8 cellular contexts compared by ENCODE assay signal in genomic region chr12:108337235-108338223, GRCh38. TPM values are rescaled to one million over a fixed set of nuclear protein-coding genes. Genes with fewer than 3 reads are reported as not detected.
DNase-seq lines count a peak whose midpoint lies in the region; ATAC-seq and TF ChIP-seq lines count a peak whose summit lies in the region.

No MANE protein-coding gene starts in this region.

- H3K9me3 ChIP-seq in adrenal gland (replicated peaks in 1 of 3) (no peaks in the 10 kb centered on the region), tibial nerve (no peaks in the 10 kb centered on the region)

- no peak for TF ChIP-seq EP300 in tibial nerve (IDR thresholded peaks at IDR 0.05)

- no peaks in the 10 kb centered on the region for H3K27me3 ChIP-seq in adrenal gland
- no peaks in the 10 kb centered on the region for H3K27me3 ChIP-seq in tibial nerve

- H3K36me3 ChIP-seq in adrenal gland (replicated peaks in 1 of 2) (no peaks in the 10 kb centered on the region), tibial nerve (no peaks in the 10 kb centered on the region)

- intact Hi-C loops in adrenal gland (cut with DNase I): no loop called here

- peak overlapping the region in 3 of 5 donors; percentile 53 to 76 (median 58) for H3K27ac ChIP-seq in adrenal gland
- peak overlapping the region in 2 of 4 donors; percentile 46 to 64 for H3K27ac ChIP-seq in tibial nerve

- H3K4me3 ChIP-seq in adrenal gland (peak overlapping the region in 1 of 4 donors; percentile 52), tibial nerve (peak overlapping the region; percentile 1 to 48 (median 11))

- DNase-seq in GM03348 (ENCODE audit: low spot score) (peak; percentile 29), HT-29 (ENCODE audit: low spot score) (peak; percentile 33), adrenal gland (peak in 5 of 7 donors; percentile 23 to 62 (median 31)), iPS-NIHi11 (ENCODE audit: low spot score) (peak; percentile 74), tibial nerve (ENCODE audit: low spot score in 2 of 2) (peak in 1 of 2 donors; percentile 26), ureter (ENCODE audit: low spot score) (no peak)

- no peak for ATAC-seq in HG03520 (IDR thresholded peaks at IDR 0.05; ENCODE audit: unreplicated experiment)
- no peak for ATAC-seq in HG03565 (IDR thresholded peaks at IDR 0.05; ENCODE audit: unreplicated experiment)

- H3K4me1 ChIP-seq in adrenal gland (replicated peaks in 1 of 2): peaks cover 0 to 16% of the 10 kb centered on the region in 2 donors
- H3K4me1 ChIP-seq in tibial nerve: peaks cover 0 to 44% (median 7%) of the 10 kb centered on the region in 4 donors

- TF ChIP-seq POLR2A in adrenal gland (IDR thresholded peaks at IDR 0.05) (peak in 1 of 2 donors; percentile 13), tibial nerve (IDR thresholded peaks at IDR 0.05) (no peak)

- peak; percentile 24 to 54 (median 44) for TF ChIP-seq CTCF in adrenal gland (IDR thresholded peaks at IDR 0.05)
- peak in 4 of 5 experiments; percentile 22 to 51 (median 46) for TF ChIP-seq CTCF in tibial nerve (IDR thresholded peaks at IDR 0.05)

- 47 to 66% (median 57%) methylated on average over 9 of the region's 9 CpGs for WGBS in adrenal gland, 4 donors
- WGBS in tibial nerve, 2 donors: 52 to 57% methylated on average over 9 of the region's 9 CpGs

RNA-seq across cellular contexts. Expression of gene CMKLR1, which starts 1.6 kb away (rescaled TPM):
- total RNA-seq in HT-29 (2014; rRNA removed; shearing (Covaris generic)): not detected in 2 replicates
- 10 to 100 TPM; 12.5 to 26.6 (median 19.7) TPM for total RNA-seq in adrenal gland
- polyA plus RNA-seq in adrenal gland: 1 to 10 TPM; 4.6 to 8.8 (median 6.1) TPM
- 10 to 100 TPM in 3 of 4 donors, 1 to 10 TPM in 1; 7.1 to 23.2 (median 18.8) TPM for total RNA-seq in tibial nerve
- 5.2 TPM for total RNA-seq in ureter
